ENCODE assay signal across 19 cellular contexts in genomic region chr12:86838264-86838663, GRCh38.
DNase-seq lines count a peak whose midpoint lies in the region; ATAC-seq, FAIRE-seq and TF ChIP-seq lines count a peak whose summit lies in the region.
"Had no signal": no experiment of that assay in that cellular context is flagged by ENCODE, and none has a peak within 500 bp of the region (broad histone marks: within the 10 kb centered on the region; RNA-seq: fewer than 3 reads in every experiment).

No MANE protein-coding gene starts in this region.

- intact Hi-C loops in right cardiac atrium (cut with DNase I) (no loop called here), left cardiac atrium (cut with DNase I) (no loop called here), K562 (cut with micrococcal nuclease) (no loop called here), tibial artery (cut with DNase I; ENCODE audit: low total_unique reads) (no loop called here)

- no peaks in the 10 kb centered on the region for H3K36me3 ChIP-seq in K562 (ENCODE audit: control insufficient read depth, insufficient read depth, low read length)
- no peaks in the 10 kb centered on the region for H3K36me3 ChIP-seq in tibial artery
- H3K36me3 ChIP-seq: BLaER1 treated with 17β-estradiol and CSF1 and Interleukin-3, amounts not matched to agents 10 nM and 100 nM had no signal

- H3K9me1 ChIP-seq in K562 (ENCODE audit: control insufficient read depth, insufficient read depth, low read length): no peaks in the 10 kb centered on the region

- no peak for TF ChIP-seq CTCF in K562 (IDR thresholded peaks at IDR 0.05 in 2 of 3, conservative IDR thresholded peaks at IDR 0.05 in 1 of 3; ENCODE audit: insufficient read depth in 2 of 3, low read depth in 1 of 3, low read length in 3 of 3)
- TF ChIP-seq CTCF in tibial artery (IDR thresholded peaks at IDR 0.05): no peak

- no peak overlapping the region for H3K4me2 ChIP-seq in K562 (ENCODE audit: insufficient read depth, low read length)
- H3K4me2 ChIP-seq: BLaER1 treated with 17β-estradiol and CSF1 and Interleukin-3, amounts not matched to agents 10 nM and 100 nM had no signal

- no peaks in the 10 kb centered on the region for H3K9me3 ChIP-seq in right cardiac atrium (ENCODE audit: control insufficient read depth, low read length)
- H3K9me3 ChIP-seq in K562 (replicated peaks; ENCODE audit: control insufficient read depth, insufficient read depth, low read depth, low read length): no peaks in the 10 kb centered on the region
- H3K9me3 ChIP-seq in tibial artery: no peaks in the 10 kb centered on the region
- H3K9me3 ChIP-seq: BLaER1 treated with 17β-estradiol and CSF1 and Interleukin-3, amounts not matched to agents 10 nM and 100 nM had no signal

- no peak overlapping the region for H2AFZ ChIP-seq in K562 (ENCODE audit: low read depth, low read length)

- H3K27ac ChIP-seq in right cardiac atrium (ENCODE audit: low read length) (no peak overlapping the region), K562 (ENCODE audit: extremely low read depth, low read depth, low read length) (no peak overlapping the region), tibial artery (peak overlapping the region in 1 of 2 donors; percentile 0)
- H3K27ac ChIP-seq: 22Rv1; BLaER1 treated with 17β-estradiol and CSF1 and Interleukin-3, amounts not matched to agents 10 nM and 100 nM had no signal

- no peaks in the 10 kb centered on the region for H3K27me3 ChIP-seq in right cardiac atrium (ENCODE audit: control insufficient read depth, insufficient read depth)
- H3K27me3 ChIP-seq in K562 (ENCODE audit: control insufficient read depth in 2 of 2, insufficient read depth in 2 of 2, low read length in 2 of 2): no peaks in the 10 kb centered on the region
- no peaks in the 10 kb centered on the region for H3K27me3 ChIP-seq in tibial artery
- H3K27me3 ChIP-seq: BLaER1 treated with 17β-estradiol and CSF1 and Interleukin-3, amounts not matched to agents 10 nM and 100 nM had no signal

- H3K4me1 ChIP-seq in right cardiac atrium (ENCODE audit: control insufficient read depth, insufficient read depth, low read length) (no peaks in the 10 kb centered on the region), K562 (replicated peaks in 1 of 2; ENCODE audit: control insufficient read depth in 2 of 2, insufficient read depth in 2 of 2, low read length in 2 of 2) (no peaks in the 10 kb centered on the region), tibial artery (no peaks in the 10 kb centered on the region)
- H3K4me1 ChIP-seq: BLaER1 treated with 17β-estradiol and CSF1 and Interleukin-3, amounts not matched to agents 10 nM and 100 nM had no signal

- no peak for ATAC-seq in right cardiac atrium
- ATAC-seq in left cardiac atrium: no peak
- no peak for ATAC-seq in K562

- POLR2A ChIA-PET in K562 (lab: Yijun Ruan, JAX): no interaction called here

- peak overlapping the region; percentile 25 for H3K4me3 ChIP-seq in right cardiac atrium (ENCODE audit: low read length)
- H3K4me3 ChIP-seq in K562: no peak overlapping the region
- peak overlapping the region; percentile 29 to 30 for H3K4me3 ChIP-seq in tibial artery
- H3K4me3 ChIP-seq: BLaER1 treated with 17β-estradiol and CSF1 and Interleukin-3, amounts not matched to agents 10 nM and 100 nM had no signal

- no TSS peak for BruUV-seq in K562 (replicated peaks; lab: Mats Ljungman, UMichigan)

- FAIRE-seq in K562 (lab: Jason Lieb, UNC) (no peak), frontal cortex (lab: Jason Lieb, UNC) (no peak)
- FAIRE-seq: G401.6, GM12891, HTR-8/SVneo had no signal

- H3K9ac ChIP-seq in K562 (ENCODE audit: insufficient read depth in 1 of 2, low read depth in 2 of 2, low read length in 2 of 2): no peak overlapping the region
- H3K9ac ChIP-seq: BLaER1 treated with 17β-estradiol and CSF1 and Interleukin-3, amounts not matched to agents 10 nM and 100 nM had no signal

- CTCF ChIA-PET in K562 (lab: Yijun Ruan, JAX; ENCODE audit: low intra/inter-chr PET ratio): no interaction called here

- H3K79me2 ChIP-seq in K562 (ENCODE audit: control insufficient read depth, insufficient read depth, low read length): no peaks in the 10 kb centered on the region

- H4K20me1 ChIP-seq in K562 (replicated peaks; ENCODE audit: control insufficient read depth, insufficient read depth, low read length): no peaks in the 10 kb centered on the region
- H4K20me1 ChIP-seq: BLaER1 treated with 17β-estradiol and CSF1 and Interleukin-3, amounts not matched to agents 10 nM and 100 nM had no signal

- no peak for TF ChIP-seq EP300 in K562 (IDR thresholded peaks at IDR 0.05; ENCODE audit: low read length)

- WGBS in right cardiac atrium: 43% methylated on average over 2 of the region's 2 CpGs
- 0% methylated on average over 2 of the region's 2 CpGs for WGBS in K562 (ENCODE audit: insufficient coverage, low coverage, missing lambda C conversion rate)

- TF ChIP-seq RAD21 in K562 (CRISPR knock-in tag; conservative IDR thresholded peaks at IDR 0.05 in 1 of 2, IDR thresholded peaks at IDR 0.05 in 1 of 2): no peak

- TF ChIP-seq POLR2A in K562 (conservative IDR thresholded peaks at IDR 0.05): no peak

- DNase-seq in right cardiac atrium (no peak), left cardiac atrium (no peak), K562 (ENCODE audit: extremely low read depth in 1 of 4, low spot score in 3 of 4) (no peak), globus pallidus (ENCODE audit: low spot score) (peak; percentile 2), tibial artery (no peak), frontal cortex (ENCODE audit: low spot score in 2 of 2) (no peak), NCI-H2171 treated with DMSO at 0.1 percent for 48 hours (lab: John Stamatoyannopoulos, UW) (no peak), NCI-H774 (lab: John Stamatoyannopoulos, UW) (no peak)
- DNase-seq: AML-193; CD4-positive, CD25-positive, alpha-beta regulatory T cell; DMS 273 treated with DMSO at 0.1 percent for 48 hours; DMS79; HCEC 1CT; HFFc6 had no signal

- in situ Hi-C loops in K562 (cut with MboI): no loop called here

TF ChIP-seq in K562, 482 proteins besides CTCF, POLR2A, EP300 and RAD21 (continues in another document):
- TF ChIP-seq ZNF444 (CRISPR knock-in tag; IDR thresholded peaks at IDR 0.05) (no peak), KLF16 (IDR thresholded peaks at IDR 0.05) (no peak), ZNF316 (IDR thresholded peaks at IDR 0.05) (peak; percentile 73), ZBTB2 (IDR thresholded peaks at IDR 0.05) (no peak), ZNF518B (CRISPR knock-in tag; IDR thresholded peaks at IDR 0.05) (no peak), SNRNP70 (optimal IDR thresholded peaks at IDR 0.05; ENCODE audit: low read depth, low read length) (no peak), ZNF79 (CRISPR knock-in tag; IDR thresholded peaks at IDR 0.05; ENCODE audit: low read depth) (no peak), C11orf30 (IDR thresholded peaks at IDR 0.05; ENCODE audit: low read depth) (peak; percentile 54; the same call in 1 of the 2 replicates), MAFG (tag; conservative IDR thresholded peaks at IDR 0.05) (peak; percentile 67), ILF3 (IDR thresholded peaks at IDR 0.05; ENCODE audit: borderline replicate concordance) (no peak), EGR1 (conservative IDR thresholded peaks at IDR 0.05) (no peak), CBX2 (IDR thresholded peaks at IDR 0.05; ENCODE audit: insufficient read depth, low read length, poor library complexity, severe bottlenecking) (no peak), MAFF (IDR thresholded peaks at IDR 0.05; ENCODE audit: low read length) (peak; percentile 87)
